26 cellular contexts compared by ENCODE assay signal in the genomic region with DNA sequence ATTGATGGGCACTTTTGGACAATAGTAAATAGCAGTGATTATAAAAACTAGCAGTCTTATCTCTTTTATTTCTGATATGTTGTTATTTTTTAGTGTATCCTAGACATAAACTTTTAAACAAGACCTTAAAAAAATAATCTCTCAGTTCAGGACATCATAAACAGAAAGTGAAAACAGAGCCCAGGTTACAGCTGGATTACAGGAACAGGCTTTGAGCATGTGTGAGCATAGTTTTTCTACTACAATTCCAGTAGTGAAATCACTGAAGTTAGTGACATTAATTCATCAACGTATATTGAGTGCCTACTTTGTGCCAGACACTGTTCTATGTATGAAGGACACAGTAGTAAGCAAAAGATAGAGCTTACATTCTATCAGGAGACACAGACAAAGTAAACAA.
"Had no signal": no experiment of that assay in that cellular context is flagged by ENCODE, and none has a peak within 500 bp of the region (broad histone marks: within the 10 kb centered on the region; RNA-seq: fewer than 3 reads in every experiment).

No MANE protein-coding gene starts in this region.

- H3K27ac ChIP-seq: colonic mucosa, epithelial cell of prostate, foreskin keratinocyte, gastroesophageal sphincter, heart left ventricle, hepatocyte, pancreas, prostate gland, right atrium auricular region, stomach, testis, tibial artery had no signal

- ATAC-seq: esophagus mucosa; foreskin keratinocyte; gastroesophageal sphincter; heart left ventricle; left lobe of liver; natural killer cell; pancreas; sciatic nerve; stimulated activated effector memory CD8-positive, alpha-beta T cell treated with anti-CD3 and anti-CD28 coated beads, Interleukin-12 subunit alpha, Interleukin-12 subunit beta, amount 100 ng/mL, for 72 hours had no signal

- H3K4me1 ChIP-seq: colonic mucosa, foreskin keratinocyte, gastroesophageal sphincter, pancreas, prostate gland, right atrium auricular region, stomach, tibial artery had no signal

- H3K9me3 ChIP-seq: colonic mucosa, gastroesophageal sphincter, heart left ventricle, pancreas, prostate gland, right atrium auricular region, stomach, testis, tibial artery had no signal

- H2AFZ ChIP-seq: hepatocyte had no signal

- H3K36me3 ChIP-seq: colonic mucosa, pancreas, prostate gland, right atrium auricular region had no signal

- H3K79me2 ChIP-seq: hepatocyte had no signal

- H3K27me3 ChIP-seq: colonic mucosa, foreskin keratinocyte, gastroesophageal sphincter, heart left ventricle, hepatocyte, pancreas, right atrium auricular region, stomach, testis, tibial artery had no signal

- H3K4me2 ChIP-seq: hepatocyte, smooth muscle cell had no signal

- DNase-seq: colonic mucosa; effector CD8-positive, alpha-beta T cell; foreskin keratinocyte; heart left ventricle; kidney; natural killer cell; occipital lobe; pancreas; stimulated activated CD4-positive, alpha-beta T cell treated with anti-CD3 and anti-CD28 coated beads, Interleukin-12 subunit alpha, Interleukin-12 subunit beta, amount 100 ng/mL, for 4 hours; stimulated activated CD4-positive, alpha-beta T cell treated with anti-CD3 and anti-CD28 coated beads, Interleukin-2, amount 100 ng/mL, for 24 hours; stimulated activated CD4-positive, alpha-beta T cell treated with anti-CD3 and anti-CD28 coated beads, Interleukin-4, amount 100 ng/mL, for 24 hours; stimulated activated naive CD4-positive, alpha-beta T cell treated with Interleukin-2 at 50 U/mL for 16 hours; stomach; testis; tibial artery had no signal

- H3K4me3 ChIP-seq: colonic mucosa, gastroesophageal sphincter, heart left ventricle, hepatocyte, lung, pancreas, prostate gland, right atrium auricular region, smooth muscle cell, stomach, testis, tibial artery had no signal
